In the genomic region with DNA sequence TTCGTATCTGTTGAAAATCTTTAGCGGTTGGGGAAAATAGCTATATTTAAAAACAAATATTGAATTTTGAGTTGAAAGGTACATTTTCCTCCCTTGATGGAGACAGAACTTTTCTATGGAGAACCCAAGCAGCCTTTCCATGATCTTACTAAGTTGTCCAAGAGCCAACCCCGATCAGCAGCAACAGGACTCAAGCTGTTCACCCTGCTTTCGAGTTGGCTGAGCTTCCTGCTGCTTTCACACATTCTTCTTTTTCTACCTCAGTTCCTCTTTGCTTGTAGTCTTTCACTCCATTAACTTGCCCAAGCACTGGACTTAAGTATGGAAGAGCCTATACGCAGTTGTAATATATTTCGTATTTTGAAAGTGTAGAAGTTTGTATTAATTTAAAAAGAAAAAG, we compare ENCODE assay signal across 1 cellular context.
TF ChIP-seq lines count a peak whose summit lies in the region.

No MANE protein-coding gene starts in this region.

TF ChIP-seq in HepG2, 621 proteins besides CTCF, POLR2A, EP300 and RAD21:
- TF ChIP-seq SATB2 (CRISPR knock-in tag; IDR thresholded peaks at IDR 0.05) (no peak), NFATC3 (CRISPR knock-in tag; IDR thresholded peaks at IDR 0.05) (no peak), RBM22 (optimal IDR thresholded peaks at IDR 0.05; ENCODE audit: low read length) (peak; percentile 14)
TF ChIP-seq in HepG2: peak in this region for 1.
